9 cellular contexts compared by ENCODE assay signal in genomic region chr15:26891448-26891881, GRCh38. TPM values are rescaled to one million over a fixed set of nuclear protein-coding genes. Genes with fewer than 3 reads are reported as not detected.
DNase-seq lines count a peak whose midpoint lies in the region; ATAC-seq, FAIRE-seq and TF ChIP-seq lines count a peak whose summit lies in the region.
"Had no signal": no experiment of that assay in that cellular context is flagged by ENCODE, and none has a peak within 500 bp of the region (broad histone marks: within the 10 kb centered on the region; RNA-seq: fewer than 3 reads in every experiment).

No MANE protein-coding gene starts in this region.

- peaks cover 14% of the 10 kb centered on the region for H3K9me3 Mint-ChIP-seq in activated naive CD8-positive, alpha-beta T cell treated with anti-CD3 and anti-CD28 coated beads, Interleukin-2, amount 50 U/mL, for 24 hours

- peaks cover 21% of the 10 kb centered on the region for H3K27me3 Mint-ChIP-seq in activated naive CD8-positive, alpha-beta T cell treated with anti-CD3 and anti-CD28 coated beads, Interleukin-2, amount 50 U/mL, for 24 hours

- no peak overlapping the region for H3K4me3 Mint-ChIP-seq in activated naive CD8-positive, alpha-beta T cell treated with anti-CD3 and anti-CD28 coated beads, Interleukin-2, amount 50 U/mL, for 24 hours
- H3K4me3 Mint-ChIP-seq: activated B cell treated with CpG ODN at 0.5 μM for 24 hours had no signal

- H3K27ac ChIP-seq in heart right ventricle = no peak overlapping the region

- intact Hi-C loops in heart right ventricle (cut with DNase I) = loop anchor here in 6 of 10 donors (5.0 to 10.0 kb wide), 6 partner anchors 126 to 1236 kb away; no protein-coding TSS in a partner anchor

- peak in 8 of 9 donors; percentile 51 to 73 (median 60) for TF ChIP-seq CTCF in heart right ventricle (IDR thresholded peaks at IDR 0.05)

- H3K9me3 ChIP-seq in heart right ventricle = no peaks in the 10 kb centered on the region

- peak overlapping the region in 8 of 10 donors; percentile 21 to 44 (median 30) for H3K4me3 ChIP-seq in heart right ventricle

- ATAC-seq in HG02763 (IDR thresholded peaks at IDR 0.05; ENCODE audit: unreplicated experiment) (peak; percentile 57), heart right ventricle (peak in 7 of 8 donors; percentile 47 to 87 (median 68)), HG02840 (IDR thresholded peaks at IDR 0.05; ENCODE audit: low FRiP score, unreplicated experiment) (no peak)
- ATAC-seq in activated naive CD8-positive, alpha-beta T cell treated with anti-CD3 and anti-CD28 coated beads, Interleukin-2, amount 50 U/mL, for 24 hours = peak; percentile 40

- H3K36me3 Mint-ChIP-seq in activated naive CD8-positive, alpha-beta T cell treated with anti-CD3 and anti-CD28 coated beads, Interleukin-2, amount 50 U/mL, for 24 hours (ENCODE audit: low read depth) = no peaks in the 10 kb centered on the region

- no peak for FAIRE-seq in GM12892 (lab: Jason Lieb, UNC)

- no peaks in the 10 kb centered on the region for H3K4me1 Mint-ChIP-seq in activated naive CD8-positive, alpha-beta T cell treated with anti-CD3 and anti-CD28 coated beads, Interleukin-2, amount 50 U/mL, for 24 hours
- H3K4me1 Mint-ChIP-seq: activated B cell treated with CpG ODN at 0.5 μM for 24 hours had no signal

- WGBS in heart right ventricle, 2 donors = 1% methylated on average over 21 of the region's 21 CpGs

- H3K27me3 ChIP-seq in heart right ventricle = peaks cover 0 to 45% (median 29%) of the 10 kb centered on the region in 7 donors

- H3K27ac Mint-ChIP-seq in activated naive CD8-positive, alpha-beta T cell treated with anti-CD3 and anti-CD28 coated beads, Interleukin-2, amount 50 U/mL, for 24 hours = no peak overlapping the region
- H3K27ac Mint-ChIP-seq: activated B cell treated with CpG ODN at 0.5 μM for 24 hours had no signal

- H3K36me3 ChIP-seq in heart right ventricle = no peaks in the 10 kb centered on the region

- no peak for TF ChIP-seq POLR2A in GM12892 (IDR thresholded peaks at IDR 0.05; ENCODE audit: low read depth, low read length)

- DNase-seq in DMS153 (lab: John Stamatoyannopoulos, UW) (peak; percentile 51), NCI-H510A (lab: John Stamatoyannopoulos, UW) (peak; percentile 45), heart right ventricle (peak; percentile 44 to 50), renal cortical epithelial cell (ENCODE audit: low read depth) (peak; percentile 28), GM12892 (ENCODE audit: insufficient read length) (no peak)
- peak; percentile 67 for DNase-seq in activated naive CD8-positive, alpha-beta T cell treated with anti-CD3 and anti-CD28 coated beads, Interleukin-2, amount 50 U/mL, for 24 hours
- DNase-seq: activated B cell treated with CpG ODN at 0.5 μM for 24 hours had no signal

- peaks cover 0 to 12% (median 10%) of the 10 kb centered on the region in 9 donors for H3K4me1 ChIP-seq in heart right ventricle

RNA-seq across cellular contexts. Expression of gene GABRA5, which starts 24.6 kb away (rescaled TPM):
- total RNA-seq in heart right ventricle (under 1 TPM in 1 of 10 donors, not detected in 9; 0.17 TPM), renal cortical epithelial cell (not detected in 2 replicates)
- not detected for polyA plus RNA-seq in heart right ventricle
- polyA plus RNA-seq in GM12892 (2012; ENCODE audit: missing spikeins) = not detected
- total RNA-seq: activated B cell treated with CpG ODN at 0.5 μM for 24 hours had no signal
